ENCODE assay signal across 15 cellular contexts in the genomic region with DNA sequence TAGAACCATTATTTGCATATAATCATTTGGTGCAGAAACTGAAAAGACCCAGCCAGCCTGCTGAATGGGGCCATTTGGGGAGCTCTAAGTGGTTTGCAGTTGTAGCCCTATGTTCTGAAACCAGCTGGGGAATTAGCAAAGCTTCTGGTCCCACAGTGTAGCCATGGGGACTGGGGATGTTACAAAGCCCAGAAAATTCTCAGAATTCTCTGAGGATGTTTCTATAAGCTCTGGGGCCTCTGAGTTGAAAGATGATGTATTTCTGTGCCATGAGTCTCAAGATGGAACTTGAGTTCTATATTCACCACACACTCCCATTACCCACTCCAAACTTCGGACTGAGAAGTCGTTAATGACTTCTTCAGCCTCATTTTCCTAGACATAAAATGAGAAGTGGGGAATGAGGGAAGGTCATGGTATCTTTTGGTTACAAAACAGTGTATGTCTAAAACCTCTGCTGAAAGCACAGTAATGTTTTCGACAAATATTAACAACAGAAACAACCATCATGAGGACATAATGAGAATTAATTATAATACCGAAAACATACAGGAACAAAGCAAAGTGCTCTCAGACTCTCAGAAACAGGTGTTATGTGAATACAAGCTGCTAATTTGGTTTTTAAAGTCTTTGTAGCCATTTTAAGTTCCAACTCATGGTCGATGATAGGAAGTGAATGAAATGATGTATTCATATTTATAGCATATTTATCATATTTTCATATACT.
DNase-seq lines count a peak whose midpoint lies in the region; ATAC-seq and TF ChIP-seq lines count a peak whose summit lies in the region.
"Had no signal": no experiment of that assay in that cellular context is flagged by ENCODE, and none has a peak within 500 bp of the region (broad histone marks: within the 10 kb centered on the region; RNA-seq: fewer than 3 reads in every experiment).

No MANE protein-coding gene starts in this region.

- no peaks in the 10 kb centered on the region for H3K27me3 Mint-ChIP-seq in CD8-positive, alpha-beta memory T cell

- intact Hi-C loops in heart left ventricle (cut with DNase I), result no loop called here

- peaks cover 31 to 76% (median 45%) of the 10 kb centered on the region in 3 donors for H3K4me1 Mint-ChIP-seq in CD8-positive, alpha-beta memory T cell

- H3K4me3 Mint-ChIP-seq in CD8-positive, alpha-beta memory T cell, result no peak overlapping the region

- 84 to 94% (median 90%) methylated on average over 5 of the region's 5 CpGs for WGBS in heart left ventricle, 4 donors

- no peak for DNase-seq in CD8-positive, alpha-beta memory T cell
- DNase-seq in H4 (ENCODE audit: low spot score) (no peak), GM03348 (ENCODE audit: low spot score) (no peak), heart left ventricle (no peak)
- DNase-seq: DND-41; GOT3; mesendoderm; NCI-H2171 treated with DMSO at 0.1 percent for 48 hours; stimulated activated CD4-positive, alpha-beta T cell treated with anti-CD3 and anti-CD28 coated beads, Interleukin-2, amount 100 ng/mL, for 48 hours; stomach had no signal

- CTCF ChIA-PET in CD8-positive, alpha-beta memory T cell (lab: Charles Lee), result interaction anchor here (1.1 kb wide), 1 partner anchor 144 kb away, joined by 3 read pairs; no protein-coding TSS in a partner anchor

- no peak for TF ChIP-seq CTCF in heart left ventricle (IDR thresholded peaks at IDR 0.05)

- TF ChIP-seq POLR2A in heart left ventricle (IDR thresholded peaks at IDR 0.05), result no peak

- POLR2A ChIA-PET in CD8-positive, alpha-beta memory T cell (lab: Charles Lee), result no interaction called here

- no peaks in the 10 kb centered on the region for H3K9me3 ChIP-seq in CD8-positive, alpha-beta memory T cell (ENCODE audit: low read length)
- H3K9me3 ChIP-seq in heart left ventricle, result no peaks in the 10 kb centered on the region
- H3K9me3 ChIP-seq: stomach had no signal

- H3K9me3 Mint-ChIP-seq in CD8-positive, alpha-beta memory T cell, result no peaks in the 10 kb centered on the region

- peak; percentile 57 for ATAC-seq in GM18499 (IDR thresholded peaks at IDR 0.05; ENCODE audit: insufficient read depth, unreplicated experiment)
- ATAC-seq in GM19463 (IDR thresholded peaks at IDR 0.05; ENCODE audit: unreplicated experiment), result peak; percentile 80
- peak; percentile 84 for ATAC-seq in HG02852 (IDR thresholded peaks at IDR 0.05; ENCODE audit: unreplicated experiment)
- peak; percentile 82 for ATAC-seq in HG03460 (IDR thresholded peaks at IDR 0.05; ENCODE audit: unreplicated experiment)
- ATAC-seq in heart left ventricle, result no peak

- H3K36me3 ChIP-seq in CD8-positive, alpha-beta memory T cell (ENCODE audit: insufficient read depth, low read length), result no peaks in the 10 kb centered on the region
- H3K36me3 ChIP-seq in heart left ventricle, result no peaks in the 10 kb centered on the region
- H3K36me3 ChIP-seq: stomach had no signal

- H3K27ac ChIP-seq in CD8-positive, alpha-beta memory T cell (ENCODE audit: low read depth, low read length), result no peak overlapping the region
- no peak overlapping the region for H3K27ac ChIP-seq in heart left ventricle
- H3K27ac ChIP-seq: stomach had no signal

- H3K4me3 ChIP-seq in CD8-positive, alpha-beta memory T cell (ENCODE audit: low read length), result no peak overlapping the region
- H3K4me3 ChIP-seq in heart left ventricle, result no peak overlapping the region
- H3K4me3 ChIP-seq: stomach had no signal

- H3K36me3 Mint-ChIP-seq in CD8-positive, alpha-beta memory T cell, result peaks cover 9 to 48% (median 11%) of the 10 kb centered on the region in 3 donors

- H3K27ac Mint-ChIP-seq in CD8-positive, alpha-beta memory T cell, result peak overlapping the region in 1 of 8 donors; percentile 68
- H3K27ac Mint-ChIP-seq: progenitor cell of endocrine pancreas had no signal

- no peaks in the 10 kb centered on the region for H3K27me3 ChIP-seq in CD8-positive, alpha-beta memory T cell (ENCODE audit: insufficient read depth, low read length, poor library complexity, severe bottlenecking)
- H3K27me3 ChIP-seq in heart left ventricle, result no peaks in the 10 kb centered on the region
- H3K27me3 ChIP-seq: stomach had no signal

- H3K4me1 ChIP-seq in CD8-positive, alpha-beta memory T cell (ENCODE audit: insufficient read depth, low read length), result no peaks in the 10 kb centered on the region
- H3K4me1 ChIP-seq in heart left ventricle, result peaks cover 0 to 37% (median 24%) of the 10 kb centered on the region in 12 donors

Comparison
In these comparisons a context has a peak if more than half of its experiments do, and no peak if none do; other contexts are left out.
1. ATAC-seq: peak in GM18499 (single experiment), GM19463 (single experiment), HG02852 (single experiment) and HG03460 (single experiment); none in heart left ventricle (0 of 4).